In the genomic region with DNA sequence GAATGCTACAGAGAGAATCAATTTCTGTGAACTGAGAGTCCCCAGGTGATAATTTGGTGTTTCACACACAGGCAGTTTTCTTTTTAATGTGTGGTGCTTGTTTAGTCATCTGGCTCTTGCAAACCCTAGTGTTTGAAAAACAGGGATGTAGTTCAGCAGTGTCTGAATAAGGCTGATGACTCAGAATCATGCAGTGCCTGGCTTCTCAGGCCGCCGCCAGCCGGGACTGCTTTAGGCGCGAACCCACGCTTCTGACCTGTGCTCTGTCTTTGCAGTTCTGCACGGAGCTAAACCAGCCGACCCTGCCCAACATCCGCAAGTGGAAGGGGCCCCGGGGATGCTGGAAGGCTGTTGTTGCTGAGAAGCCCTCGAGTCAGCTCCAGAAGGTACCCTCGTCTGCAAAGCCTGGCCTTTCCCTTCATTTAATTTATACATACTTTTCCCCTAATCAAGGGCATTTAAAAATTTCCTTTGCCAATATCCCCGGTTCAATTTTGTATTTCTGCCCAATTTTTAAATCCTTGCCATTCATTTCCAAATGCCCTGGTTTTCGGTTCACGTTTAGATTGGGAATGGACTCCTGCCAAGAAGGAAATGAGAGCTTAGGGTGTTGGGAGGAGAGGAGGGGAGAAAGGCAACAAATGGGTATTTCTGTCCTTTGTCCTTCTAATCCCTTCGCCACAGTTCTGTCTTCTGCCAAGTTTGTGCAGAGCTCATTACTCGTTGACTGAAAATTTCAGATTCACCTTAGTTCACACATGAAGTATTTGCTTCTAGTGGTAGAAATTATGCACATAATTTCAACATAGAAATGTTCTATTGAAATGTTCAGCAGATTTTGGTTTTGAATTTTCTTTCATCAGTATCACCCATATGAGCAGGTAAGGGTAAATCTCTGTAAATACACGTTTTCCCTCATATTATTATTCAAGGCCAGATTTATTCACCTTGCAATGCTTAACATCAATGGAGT, we compare ENCODE assay signal across 9 cellular contexts.
A peak's percentile ranks its signal among the peaks of the same experiment; 100 is the strongest.
DNase-seq lines count a peak whose midpoint lies in the region; ATAC-seq, FAIRE-seq and TF ChIP-seq lines count a peak whose summit lies in the region.
"Had no signal": no experiment of that assay in that cellular context is flagged by ENCODE, and none has a peak within 500 bp of the region (broad histone marks: within the 10 kb centered on the region; RNA-seq: fewer than 3 reads in every experiment).

No MANE protein-coding gene starts in this region.

- peak overlapping the region in 14 of 21 experiments; percentile 3 to 77 (median 60) for H3K27ac ChIP-seq in skin epidermis

- no peaks in the 10 kb centered on the region for H3K36me3 ChIP-seq in bronchial epithelial cell (ENCODE audit: control insufficient read depth, insufficient read depth, low read length)

- H3K27me3 ChIP-seq in bronchial epithelial cell (ENCODE audit: control insufficient read depth, insufficient read depth, low read length) = peaks cover 2% of the 10 kb centered on the region

- FAIRE-seq in H54 (lab: Jason Lieb, UNC) (peak; percentile 86), bronchial epithelial cell (lab: Jason Lieb, UNC) (no peak)

- H3K4me1 Mint-ChIP-seq in activated CD4-positive, alpha-beta T cell treated with anti-CD3 and anti-CD28 coated beads, Interleukin-2, amount 10 ng/mL, durations not matched to agents 24 days and 14 days = peaks cover 21% of the 10 kb centered on the region

- intact Hi-C loops in activated CD4-positive, alpha-beta T cell treated with anti-CD3 and anti-CD28 coated beads, Interleukin-2, amount 10 ng/mL, durations not matched to agents 24 days and 14 days (cut with micrococcal nuclease) = no loop called here

- no peak for TF ChIP-seq CTCF in bronchial epithelial cell (IDR thresholded peaks at IDR 0.05; ENCODE audit: insufficient read depth, low read length, severe bottlenecking)

- H3K27me3 Mint-ChIP-seq in activated CD4-positive, alpha-beta T cell treated with anti-CD3 and anti-CD28 coated beads, Interleukin-2, amount 10 ng/mL, durations not matched to agents 24 days and 14 days = peaks cover 3% of the 10 kb centered on the region

- H3K4me3 ChIP-seq in bronchial epithelial cell (ENCODE audit: low read depth, low read length) = no peak overlapping the region
- no peak overlapping the region for H3K4me3 ChIP-seq in skin epidermis

- ATAC-seq in GM19324 (IDR thresholded peaks at IDR 0.05; ENCODE audit: low FRiP score, unreplicated experiment) = no peak

- H3K4me3 Mint-ChIP-seq in activated CD4-positive, alpha-beta T cell treated with anti-CD3 and anti-CD28 coated beads, Interleukin-2, amount 10 ng/mL, durations not matched to agents 24 days and 14 days = no peak overlapping the region
- H3K4me3 Mint-ChIP-seq: neural crest cell had no signal

- H3K9me3 Mint-ChIP-seq in activated CD4-positive, alpha-beta T cell treated with anti-CD3 and anti-CD28 coated beads, Interleukin-2, amount 10 ng/mL, durations not matched to agents 24 days and 14 days = no peaks in the 10 kb centered on the region
- H3K9me3 Mint-ChIP-seq: neural crest cell had no signal

- DNase-seq in Caki2 (ENCODE audit: low read depth) (peak; percentile 80), H54 (ENCODE audit: insufficient read length, low spot score) (peak; percentile 96), NCI-H2171 (lab: John Stamatoyannopoulos, UW) (peak; percentile 39), bronchial epithelial cell (ENCODE audit: low read depth) (peak; percentile 90), iPS-NIHi7 (ENCODE audit: extremely low spot score) (peak; percentile 64)
- no peak for DNase-seq in activated CD4-positive, alpha-beta T cell treated with anti-CD3 and anti-CD28 coated beads, Interleukin-2, amount 10 ng/mL, durations not matched to agents 24 days and 14 days

- in situ Hi-C loops in Caki2 (cut with HindIII; ENCODE audit: low pct_unique_long_range_greater_than_20kb, low sequenced_read_pairs) = no loop called here

- no peak for TF ChIP-seq POLR2A in H54 (IDR thresholded peaks at IDR 0.05; ENCODE audit: low read depth, low read length)

- H3K27ac Mint-ChIP-seq in activated CD4-positive, alpha-beta T cell treated with anti-CD3 and anti-CD28 coated beads, Interleukin-2, amount 10 ng/mL, durations not matched to agents 24 days and 14 days = no peak overlapping the region

- no peaks in the 10 kb centered on the region for H3K36me3 Mint-ChIP-seq in activated CD4-positive, alpha-beta T cell treated with anti-CD3 and anti-CD28 coated beads, Interleukin-2, amount 10 ng/mL, durations not matched to agents 24 days and 14 days (ENCODE audit: low read depth)
